In the genomic region with DNA sequence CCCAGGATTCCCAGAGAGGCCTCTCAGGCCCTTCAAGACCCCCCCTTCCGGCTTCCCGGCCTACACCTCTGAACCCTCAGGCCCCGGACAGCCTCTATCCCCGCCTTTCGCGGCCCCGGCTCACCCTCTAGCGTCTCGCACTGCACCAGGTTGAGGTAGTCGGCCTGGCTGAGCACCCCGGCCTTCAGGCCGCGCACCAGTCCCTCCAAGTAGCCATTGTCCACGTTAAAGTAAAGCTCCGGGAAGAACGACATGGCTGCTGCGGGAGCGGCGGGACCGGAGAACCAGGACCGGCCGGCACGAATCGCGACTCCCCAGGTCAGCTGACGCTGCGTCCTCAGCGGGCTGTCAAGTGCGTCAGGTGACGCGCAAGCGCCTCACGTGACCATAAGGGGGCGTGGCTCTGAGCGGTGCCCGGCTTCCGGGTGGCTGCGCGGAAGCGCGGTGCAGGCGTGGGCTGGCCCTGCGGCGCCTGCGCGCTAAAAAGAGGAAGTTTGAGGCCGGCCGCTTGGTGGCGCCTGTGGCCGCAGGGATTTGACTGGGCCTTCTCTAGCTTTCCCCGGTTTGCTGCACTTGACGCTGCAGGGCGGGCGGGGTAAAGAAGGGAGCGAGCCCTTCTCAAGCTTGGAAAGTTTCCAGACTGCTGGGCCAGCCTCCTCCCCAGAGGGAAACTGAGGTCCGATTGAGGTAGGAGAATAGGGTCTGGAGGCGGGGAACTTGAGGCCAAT, we compare ENCODE assay signal across 1 cellular context.
TF ChIP-seq lines count a peak whose summit lies in the region.

Gene ATP6V0D1, minus strand, starts transcription at position 325 of the 728 bp plus-strand sequence. Its CDS starts 71 bp downstream, at position 254.

TF ChIP-seq in K562, 482 proteins besides CTCF, POLR2A, EP300 and RAD21 (continued from another document and continues in another):
- TF ChIP-seq, protein P1, sequence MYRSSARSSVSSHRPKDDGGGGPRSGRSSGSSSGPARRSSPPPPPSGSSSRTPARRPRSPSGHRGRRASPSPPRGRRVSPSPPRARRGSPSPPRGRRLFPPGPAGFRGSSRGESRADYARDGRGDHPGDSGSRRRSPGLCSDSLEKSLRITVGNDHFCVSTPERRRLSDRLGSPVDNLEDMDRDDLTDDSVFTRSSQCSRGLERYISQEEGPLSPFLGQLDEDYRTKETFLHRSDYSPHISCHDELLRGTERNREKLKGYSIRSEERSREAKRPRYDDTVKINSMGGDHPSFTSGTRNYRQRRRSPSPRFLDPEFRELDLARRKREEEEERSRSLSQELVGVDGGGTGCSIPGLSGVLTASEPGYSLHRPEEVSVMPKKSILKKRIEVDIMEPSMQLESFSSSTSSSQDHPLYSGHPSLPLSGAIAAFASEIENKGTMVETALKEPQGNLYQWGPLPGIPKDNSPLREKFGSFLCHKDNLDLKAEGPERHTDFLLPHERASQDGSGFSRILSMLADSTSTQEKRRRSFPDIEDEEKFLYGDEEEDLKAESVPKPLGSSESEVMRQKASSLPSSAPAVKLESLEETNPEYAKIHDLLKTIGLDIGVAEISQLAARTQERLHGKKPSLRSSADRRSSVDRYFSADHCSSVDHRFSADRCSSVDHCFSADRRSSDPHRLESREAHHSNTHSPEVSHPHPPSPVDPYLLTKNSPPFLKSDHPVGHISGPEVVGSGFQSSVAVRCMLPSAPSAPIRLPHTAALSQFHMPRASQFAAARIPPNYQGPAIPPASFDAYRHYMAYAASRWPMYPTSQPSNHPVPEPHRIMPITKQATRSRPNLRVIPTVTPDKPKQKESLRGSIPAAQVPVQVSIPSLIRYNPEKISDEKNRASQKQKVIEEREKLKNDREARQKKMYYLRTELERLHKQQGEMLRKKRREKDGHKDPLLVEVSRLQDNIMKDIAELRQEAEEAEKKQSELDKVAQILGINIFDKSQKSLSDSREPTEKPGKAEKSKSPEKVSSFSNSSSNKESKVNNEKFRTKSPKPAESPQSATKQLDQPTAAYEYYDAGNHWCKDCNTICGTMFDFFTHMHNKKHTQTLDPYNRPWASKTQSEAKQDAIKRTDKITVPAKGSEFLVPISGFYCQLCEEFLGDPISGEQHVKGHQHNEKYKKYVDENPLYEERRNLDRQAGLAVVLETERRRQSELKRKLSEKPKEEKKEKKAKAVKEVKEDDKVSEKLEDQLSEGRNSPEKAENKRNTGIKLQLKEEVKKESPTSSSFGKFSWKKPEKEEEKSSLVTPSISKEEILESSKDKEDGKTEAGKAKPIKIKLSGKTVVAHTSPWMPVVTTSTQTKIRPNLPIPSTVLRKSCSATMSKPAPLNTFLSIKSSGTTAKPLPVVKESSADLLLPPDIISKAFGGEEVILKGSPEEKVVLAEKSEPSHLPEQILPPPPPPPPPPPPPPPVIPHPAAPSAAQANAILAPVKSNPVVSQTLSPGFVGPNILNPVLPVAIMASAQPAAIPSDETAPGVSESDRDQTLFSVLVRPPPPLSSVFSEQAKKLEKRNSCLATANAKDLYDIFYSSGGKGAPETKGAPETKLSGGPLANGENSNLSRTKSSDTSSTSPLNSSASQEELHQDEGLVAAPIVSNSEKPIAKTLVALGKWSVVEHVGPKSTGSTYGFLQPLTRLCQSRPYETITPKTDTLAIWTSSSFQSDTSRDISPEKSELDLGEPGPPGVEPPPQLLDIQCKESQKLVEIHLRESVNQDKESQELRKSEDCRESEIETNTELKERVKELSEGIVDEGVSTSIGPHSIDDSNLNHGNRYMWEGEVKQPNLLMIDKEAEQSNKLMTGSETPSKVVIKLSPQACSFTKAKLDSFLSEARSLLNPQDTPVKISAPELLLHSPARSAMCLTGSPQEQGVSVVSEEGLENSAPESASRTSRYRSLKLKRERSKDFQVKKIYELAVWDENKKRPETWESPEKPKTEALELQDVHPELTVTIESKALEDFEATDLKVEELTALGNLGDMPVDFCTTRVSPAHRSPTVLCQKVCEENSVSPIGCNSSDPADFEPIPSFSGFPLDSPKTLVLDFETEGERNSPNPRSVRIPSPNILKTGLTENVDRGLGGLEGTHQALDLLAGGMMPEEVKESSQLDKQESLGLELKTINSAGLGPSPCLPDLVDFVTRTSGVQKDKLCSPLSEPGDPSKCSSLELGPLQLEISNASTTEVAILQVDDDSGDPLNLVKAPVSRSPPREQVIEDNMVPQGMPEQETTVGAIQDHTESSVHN (IDR thresholded peaks at IDR 0.05; ENCODE audit: borderline replicate concordance in 1 of 2, low read depth in 1 of 2), result 0 out of 4 replicates have a peak, but pooled peaks of 1 of the 2 experiments have one; percentile 32
- TF ChIP-seq ZBTB9 (CRISPR knock-in tag; IDR thresholded peaks at IDR 0.05) (0 out of 2 replicates have a peak, but pooled peaks have one; percentile 15), ZBED1 (IDR thresholded peaks at IDR 0.05) (peak; percentile 53; the same call in 1 of the 2 replicates), CEBPB (tag; IDR thresholded peaks at IDR 0.05) (no peak), POLR2AphosphoS5 (IDR thresholded peaks at IDR 0.05; ENCODE audit: control insufficient read depth, insufficient read depth, low read depth, low read length) (peak; percentile 36; the same call in 1 of the 2 replicates), PHF20 (IDR thresholded peaks at IDR 0.05; ENCODE audit: partially characterized antibody) (peak; percentile 91), MYNN (IDR thresholded peaks at IDR 0.05) (peak; percentile 40), MYNN (CRISPR knock-in tag; IDR thresholded peaks at IDR 0.05) (no peak), MTA3 (IDR thresholded peaks at IDR 0.05; ENCODE audit: borderline replicate concordance) (peak; percentile 75; the same call in 1 of the 2 replicates), KLF16 (IDR thresholded peaks at IDR 0.05) (peak; percentile 66), NRF1 (conservative IDR thresholded peaks at IDR 0.05 in 1 of 2, IDR thresholded peaks at IDR 0.05 in 1 of 2) (peak; percentile 95 to 96), SAFB (IDR thresholded peaks at IDR 0.05; ENCODE audit: borderline replicate concordance, low read depth, low read length) (no peak), PYGO2 (tag; IDR thresholded peaks at IDR 0.05) (no peak), ZBTB2 (IDR thresholded peaks at IDR 0.05) (peak; percentile 62; the same call in 1 of the 2 replicates), EGR1 (conservative IDR thresholded peaks at IDR 0.05) (peak; percentile 90), E2F3 (CRISPR knock-in tag; IDR thresholded peaks at IDR 0.05) (peak; percentile 35; the same call in 1 of the 2 replicates), TBL1XR1 (IDR thresholded peaks at IDR 0.05; ENCODE audit: low read length in 2 of 2) (peak in 1 of 2 experiments; percentile 50; a peak in 1 of 4 replicates), ZFX (CRISPR knock-in tag; IDR thresholded peaks at IDR 0.05) (peak; percentile 94), PREB (CRISPR knock-in tag; IDR thresholded peaks at IDR 0.05) (no peak), SRF (CRISPR knock-in tag; IDR thresholded peaks at IDR 0.05) (peak; percentile 25 to 52; a peak in 2 of 4 replicates), AFF4 (CRISPR knock-in tag; IDR thresholded peaks at IDR 0.05) (peak; percentile 24; the same call in 1 of the 2 replicates), OTX1 (CRISPR knock-in tag; IDR thresholded peaks at IDR 0.05) (peak; percentile 72; the same call in 1 of the 2 replicates), KDM4B (IDR thresholded peaks at IDR 0.05; ENCODE audit: borderline replicate concordance in 2 of 2, low read depth in 1 of 2) (peak in 1 of 2 experiments; percentile 81; a peak in 2 of 4 replicates), ATF3 (IDR thresholded peaks at IDR 0.05) (peak; percentile 73), ATF3 (CRISPR knock-in tag; conservative IDR thresholded peaks at IDR 0.05) (peak; percentile 29; the same call in 1 of the 2 replicates), CCNT2 (IDR thresholded peaks at IDR 0.05; ENCODE audit: borderline replicate concordance, extremely low read depth, insufficient read length, low read depth, low read length) (peak; percentile 92), FOXJ2 (tag; IDR thresholded peaks at IDR 0.05) (peak; percentile 89), CXXC5 (CRISPR knock-in tag; IDR thresholded peaks at IDR 0.05) (peak; percentile 100), MXI1 (IDR thresholded peaks at IDR 0.05; ENCODE audit: low read depth, low read length) (peak; percentile 58; the same call in 1 of the 2 replicates), BHLHE40 (IDR thresholded peaks at IDR 0.05; ENCODE audit: low read length) (peak; percentile 97), ZNF740 (CRISPR knock-in tag; IDR thresholded peaks at IDR 0.05) (no peak), ZNF740 (tag; IDR thresholded peaks at IDR 0.05) (no peak), ATF1 (CRISPR knock-in tag; IDR thresholded peaks at IDR 0.05) (no peak), ATF1 (tag; IDR thresholded peaks at IDR 0.05) (peak; percentile 97), DEAF1 (CRISPR knock-in tag; IDR thresholded peaks at IDR 0.05) (peak; percentile 59), RUNX1 (IDR thresholded peaks at IDR 0.05; ENCODE audit: low read depth) (0 out of 2 replicates have a peak, but pooled peaks have one; percentile 27), PHF8 (IDR thresholded peaks at IDR 0.05; ENCODE audit: borderline replicate concordance, low read length) (peak; percentile 75; the same call in 1 of the 2 replicates), RB1 (IDR thresholded peaks at IDR 0.05; ENCODE audit: low read depth) (peak; percentile 93)
